Comparison of ENCODE assay signal across 12 cellular contexts in genomic region chr9:101138516-101138915, GRCh38.
DNase-seq lines count a peak whose midpoint lies in the region; TF ChIP-seq lines count a peak whose summit lies in the region.
"Had no signal": no experiment of that assay in that cellular context is flagged by ENCODE, and none has a peak within 500 bp of the region (broad histone marks: within the 10 kb centered on the region; RNA-seq: fewer than 3 reads in every experiment).

No MANE protein-coding gene starts in this region.

- H3K4me3 ChIP-seq in osteoblast (ENCODE audit: insufficient read depth, low read length), result no peak overlapping the region
- H3K4me3 ChIP-seq: GM23338 had no signal

- H2AFZ ChIP-seq in osteoblast (ENCODE audit: low read length), result no peak overlapping the region
- H2AFZ ChIP-seq: GM23338 had no signal

- peaks cover 2% of the 10 kb centered on the region for H3K9me3 ChIP-seq in osteoblast (ENCODE audit: low read depth, low read length)

- H3K4me1 ChIP-seq in osteoblast (ENCODE audit: insufficient read depth, low read length), result no peaks in the 10 kb centered on the region

- no peak for TF ChIP-seq CTCF in osteoblast (IDR thresholded peaks at IDR 0.05; ENCODE audit: extremely low read depth, low read depth, low read length)

- H3K79me2 ChIP-seq in osteoblast (ENCODE audit: insufficient read depth, low read length), result no peaks in the 10 kb centered on the region

- H3K4me2 ChIP-seq in osteoblast (ENCODE audit: insufficient read depth, low read length), result no peak overlapping the region
- H3K4me2 ChIP-seq: GM23338 had no signal

- no peaks in the 10 kb centered on the region for H3K36me3 ChIP-seq in osteoblast (ENCODE audit: insufficient read depth, low read length)

- no peaks in the 10 kb centered on the region for H3K27me3 ChIP-seq in osteoblast (ENCODE audit: insufficient read depth, low read length)

- no peak overlapping the region for H3K27ac ChIP-seq in osteoblast (ENCODE audit: low read depth, low read length)

- H4K20me1 ChIP-seq in osteoblast (ENCODE audit: insufficient read depth, low read length), result no peaks in the 10 kb centered on the region

- DNase-seq in D341Med (ENCODE audit: low spot score) (peak; percentile 61), NCI-H1694 (lab: John Stamatoyannopoulos, UW) (peak; percentile 67), NCI-H524 (lab: John Stamatoyannopoulos, UW) (peak; percentile 92 to 97), OCI-M1 (lab: John Stamatoyannopoulos, UW) (peak; percentile 29), kidney tubule cell (ENCODE audit: low spot score) (no peak), AML-193 (lab: John Stamatoyannopoulos, UW) (no peak), osteoblast (ENCODE audit: insufficient read length, low spot score, missing footprints) (no peak)
- DNase-seq: ACHN; C1 segment of cervical spinal cord; CD4-positive, alpha-beta T cell; H9 had no signal

Comparison
In these comparisons a context has a peak if more than half of its experiments do, and no peak if none do; other contexts are left out.
1. DNase-seq: peak in D341Med (single experiment), NCI-H1694 (single experiment), NCI-H524 (2 of 2) and OCI-M1 (single experiment); none in kidney tubule cell (single experiment), AML-193 (0 of 2) and osteoblast (single experiment).